In the genomic region with DNA sequence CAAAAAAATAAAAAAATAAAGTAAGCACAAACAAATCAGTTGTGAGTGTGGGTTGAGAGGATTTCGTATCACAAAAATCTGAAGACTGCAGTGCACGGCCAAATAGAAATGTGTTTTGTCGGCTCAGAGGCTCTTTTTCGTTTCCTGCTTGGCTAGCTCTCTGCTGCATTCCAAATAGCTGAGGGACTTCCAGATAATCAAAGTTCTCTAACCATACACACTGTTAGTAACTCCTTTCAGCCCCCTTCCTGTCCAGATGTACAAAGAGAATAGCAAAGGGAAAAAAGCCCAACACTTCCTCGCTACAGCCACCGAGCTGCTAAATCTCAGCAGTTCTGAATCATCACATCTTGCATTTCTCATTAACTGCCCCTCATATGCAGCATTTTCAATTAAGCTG, we compare ENCODE assay signal across 1 cellular context.
TF ChIP-seq lines count a peak whose summit lies in the region.

No MANE protein-coding gene starts in this region.

TF ChIP-seq in IMR-90, 13 proteins besides CTCF, POLR2A, EP300 and RAD21 (continued from another document):
- TF ChIP-seq RCOR1 (IDR thresholded peaks at IDR 0.05; ENCODE audit: insufficient replicate concordance, low read length) (no peak), CEBPB (IDR thresholded peaks at IDR 0.05; ENCODE audit: low read depth, low read length) (no peak), NFE2L2 (IDR thresholded peaks at IDR 0.05; ENCODE audit: low read depth, low read length) (no peak), RFX5 (IDR thresholded peaks at IDR 0.05; ENCODE audit: low read depth, low read length) (no peak), BHLHE40 (IDR thresholded peaks at IDR 0.05; ENCODE audit: low read depth, low read length) (no peak), MAZ (IDR thresholded peaks at IDR 0.05; ENCODE audit: borderline replicate concordance, low read depth, low read length) (peak; percentile 46; the same call in 1 of the 2 replicates)
- TF ChIP-seq, protein P1, sequence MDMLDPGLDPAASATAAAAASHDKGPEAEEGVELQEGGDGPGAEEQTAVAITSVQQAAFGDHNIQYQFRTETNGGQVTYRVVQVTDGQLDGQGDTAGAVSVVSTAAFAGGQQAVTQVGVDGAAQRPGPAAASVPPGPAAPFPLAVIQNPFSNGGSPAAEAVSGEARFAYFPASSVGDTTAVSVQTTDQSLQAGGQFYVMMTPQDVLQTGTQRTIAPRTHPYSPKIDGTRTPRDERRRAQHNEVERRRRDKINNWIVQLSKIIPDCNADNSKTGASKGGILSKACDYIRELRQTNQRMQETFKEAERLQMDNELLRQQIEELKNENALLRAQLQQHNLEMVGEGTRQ (IDR thresholded peaks at IDR 0.05; ENCODE audit: low read depth, low read length): no peak
